Comparison of ENCODE assay signal across 2 cellular contexts in genomic region chr17:48238933-48239602, GRCh38.
TF ChIP-seq lines count a peak whose summit lies in the region.

No MANE protein-coding gene starts in this region.

TF ChIP-seq in K562, 482 proteins besides CTCF, POLR2A, EP300 and RAD21 (continued from another document):
- TF ChIP-seq, protein P1, sequence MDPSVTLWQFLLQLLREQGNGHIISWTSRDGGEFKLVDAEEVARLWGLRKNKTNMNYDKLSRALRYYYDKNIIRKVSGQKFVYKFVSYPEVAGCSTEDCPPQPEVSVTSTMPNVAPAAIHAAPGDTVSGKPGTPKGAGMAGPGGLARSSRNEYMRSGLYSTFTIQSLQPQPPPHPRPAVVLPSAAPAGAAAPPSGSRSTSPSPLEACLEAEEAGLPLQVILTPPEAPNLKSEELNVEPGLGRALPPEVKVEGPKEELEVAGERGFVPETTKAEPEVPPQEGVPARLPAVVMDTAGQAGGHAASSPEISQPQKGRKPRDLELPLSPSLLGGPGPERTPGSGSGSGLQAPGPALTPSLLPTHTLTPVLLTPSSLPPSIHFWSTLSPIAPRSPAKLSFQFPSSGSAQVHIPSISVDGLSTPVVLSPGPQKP (CRISPR knock-in tag; IDR thresholded peaks at IDR 0.05): no peak
- TF ChIP-seq CBX1 (IDR thresholded peaks at IDR 0.05; ENCODE audit: low read depth) (no peak), ZSCAN32 (CRISPR knock-in tag; IDR thresholded peaks at IDR 0.05) (no peak), ZNF274 (IDR thresholded peaks at IDR 0.05; ENCODE audit: borderline replicate concordance, low read depth, low read length) (no peak), HMBOX1 (IDR thresholded peaks at IDR 0.05) (no peak), ZZZ3 (IDR thresholded peaks at IDR 0.05) (no peak), STAT5B (CRISPR knock-in tag; IDR thresholded peaks at IDR 0.05) (no peak), RB1 (IDR thresholded peaks at IDR 0.05; ENCODE audit: low read depth) (no peak), MEIS2 (IDR thresholded peaks at IDR 0.05; ENCODE audit: partially characterized antibody) (no peak), ZKSCAN3 (CRISPR knock-in tag; IDR thresholded peaks at IDR 0.05) (no peak), U2AF2 (optimal IDR thresholded peaks at IDR 0.05; ENCODE audit: low read depth, low read length) (no peak), PHF21A (IDR thresholded peaks at IDR 0.05; ENCODE audit: borderline replicate concordance, low read depth) (no peak), ZNF551 (CRISPR knock-in tag; IDR thresholded peaks at IDR 0.05) (no peak), FIP1L1 (IDR thresholded peaks at IDR 0.05; ENCODE audit: low read depth, low read length, poor library complexity, severe bottlenecking) (no peak)
- TF ChIP-seq, protein P2, sequence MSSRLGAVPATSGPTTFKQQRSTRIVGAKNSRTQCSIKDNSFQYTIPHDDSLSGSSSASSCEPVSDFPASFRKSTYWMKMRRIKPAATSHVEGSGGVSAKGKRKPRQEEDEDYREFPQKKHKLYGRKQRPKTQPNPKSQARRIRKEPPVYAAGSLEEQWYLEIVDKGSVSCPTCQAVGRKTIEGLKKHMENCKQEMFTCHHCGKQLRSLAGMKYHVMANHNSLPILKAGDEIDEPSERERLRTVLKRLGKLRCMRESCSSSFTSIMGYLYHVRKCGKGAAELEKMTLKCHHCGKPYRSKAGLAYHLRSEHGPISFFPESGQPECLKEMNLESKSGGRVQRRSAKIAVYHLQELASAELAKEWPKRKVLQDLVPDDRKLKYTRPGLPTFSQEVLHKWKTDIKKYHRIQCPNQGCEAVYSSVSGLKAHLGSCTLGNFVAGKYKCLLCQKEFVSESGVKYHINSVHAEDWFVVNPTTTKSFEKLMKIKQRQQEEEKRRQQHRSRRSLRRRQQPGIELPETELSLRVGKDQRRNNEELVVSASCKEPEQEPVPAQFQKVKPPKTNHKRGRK (tag; IDR thresholded peaks at IDR 0.05): no peak
- TF ChIP-seq, protein P3, sequence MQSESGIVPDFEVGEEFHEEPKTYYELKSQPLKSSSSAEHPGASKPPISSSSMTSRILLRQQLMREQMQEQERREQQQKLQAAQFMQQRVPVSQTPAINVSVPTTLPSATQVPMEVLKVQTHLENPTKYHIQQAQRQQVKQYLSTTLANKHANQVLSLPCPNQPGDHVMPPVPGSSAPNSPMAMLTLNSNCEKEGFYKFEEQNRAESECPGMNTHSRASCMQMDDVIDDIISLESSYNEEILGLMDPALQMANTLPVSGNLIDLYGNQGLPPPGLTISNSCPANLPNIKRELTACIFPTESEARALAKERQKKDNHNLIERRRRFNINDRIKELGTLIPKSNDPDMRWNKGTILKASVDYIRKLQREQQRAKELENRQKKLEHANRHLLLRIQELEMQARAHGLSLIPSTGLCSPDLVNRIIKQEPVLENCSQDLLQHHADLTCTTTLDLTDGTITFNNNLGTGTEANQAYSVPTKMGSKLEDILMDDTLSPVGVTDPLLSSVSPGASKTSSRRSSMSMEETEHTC (IDR thresholded peaks at IDR 0.05): no peak
- TF ChIP-seq, protein P4, sequence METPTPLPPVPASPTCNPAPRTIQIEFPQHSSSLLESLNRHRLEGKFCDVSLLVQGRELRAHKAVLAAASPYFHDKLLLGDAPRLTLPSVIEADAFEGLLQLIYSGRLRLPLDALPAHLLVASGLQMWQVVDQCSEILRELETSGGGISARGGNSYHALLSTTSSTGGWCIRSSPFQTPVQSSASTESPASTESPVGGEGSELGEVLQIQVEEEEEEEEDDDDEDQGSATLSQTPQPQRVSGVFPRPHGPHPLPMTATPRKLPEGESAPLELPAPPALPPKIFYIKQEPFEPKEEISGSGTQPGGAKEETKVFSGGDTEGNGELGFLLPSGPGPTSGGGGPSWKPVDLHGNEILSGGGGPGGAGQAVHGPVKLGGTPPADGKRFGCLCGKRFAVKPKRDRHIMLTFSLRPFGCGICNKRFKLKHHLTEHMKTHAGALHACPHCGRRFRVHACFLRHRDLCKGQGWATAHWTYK (CRISPR knock-in tag; IDR thresholded peaks at IDR 0.05): no peak

TF ChIP-seq in neural cell, 6 proteins besides CTCF, POLR2A, EP300 and RAD21 (continued from another document):
- TF ChIP-seq EZH2 (IDR thresholded peaks at IDR 0.05; ENCODE audit: borderline replicate concordance, insufficient read depth, low read length, poor library complexity, severe bottlenecking): no peak
- TF ChIP-seq MXI1 (conservative IDR thresholded peaks at IDR 0.05; ENCODE audit: poor library complexity, severe bottlenecking): no peak
- TF ChIP-seq SMC3 (conservative IDR thresholded peaks at IDR 0.05; ENCODE audit: poor library complexity): no peak
